Comparison of ENCODE assay signal across 8 cellular contexts in genomic region chr12:2395352-2395977, GRCh38.
A peak's percentile ranks its signal among the peaks of the same experiment; 100 is the strongest.
DNase-seq lines count a peak whose midpoint lies in the region; ATAC-seq and TF ChIP-seq lines count a peak whose summit lies in the region.

No MANE protein-coding gene starts in this region.

- H3K27ac Mint-ChIP-seq in Calu3 (ENCODE audit: unreplicated experiment): no peak overlapping the region

- H3K4me1 Mint-ChIP-seq in Calu3 (ENCODE audit: low read depth, unreplicated experiment): no peaks in the 10 kb centered on the region

- H3K9me3 ChIP-seq in transverse colon: no peaks in the 10 kb centered on the region

- no peak for TF ChIP-seq POLR2A in transverse colon (IDR thresholded peaks at IDR 0.05)

- TF ChIP-seq EP300 in transverse colon (IDR thresholded peaks at IDR 0.05; ENCODE audit: low read depth): no peak

- H3K4me3 Mint-ChIP-seq in Calu3 (ENCODE audit: low read depth, unreplicated experiment): no peak overlapping the region

- H3K27me3 ChIP-seq in transverse colon: no peaks in the 10 kb centered on the region

- peaks cover 3 to 24% (median 5%) of the 10 kb centered on the region in 4 donors for H3K4me1 ChIP-seq in transverse colon

- no TSS peak for BruUV-seq in Calu3 (replicated peaks; lab: Mats Ljungman, UMichigan)

- CTCF ChIA-PET in Calu3 (lab: Charles Lee): interaction anchor here (1.0 to 1.2 kb wide), 2 partner anchors 13 kb away, joined by 3 read pairs; no protein-coding TSS in a partner anchor

- H3K36me3 Mint-ChIP-seq in Calu3 (ENCODE audit: insufficient read depth, unreplicated experiment): no peaks in the 10 kb centered on the region

- H3K27ac ChIP-seq in coronary artery (peak overlapping the region in 1 of 2 donors; percentile 75), transverse colon (peak overlapping the region; percentile 42 to 70 (median 68))

- peak; percentile 69 for DNase-seq in Calu3
- DNase-seq in HFF-Myc (ENCODE audit: extremely low read depth, low read depth): no peak
- DNase-seq in T follicular helper cell (ENCODE audit: low read depth): peak; percentile 4
- DNase-seq in coronary artery (ENCODE audit: low spot score): no peak
- DNase-seq in medulla oblongata (ENCODE audit: extremely low spot score): peak; percentile 17
- peak; percentile 47 for DNase-seq in transverse colon
- DNase-seq in COR-L47 (lab: John Stamatoyannopoulos, UW): no peak

- no peaks in the 10 kb centered on the region for H3K9me3 Mint-ChIP-seq in Calu3 (ENCODE audit: low read depth, unreplicated experiment)

- no peak overlapping the region for H3K4me3 ChIP-seq in HFF-Myc (replicated peaks; ENCODE audit: low read depth, low read length)
- H3K4me3 ChIP-seq in coronary artery: no peak overlapping the region
- H3K4me3 ChIP-seq in transverse colon: no peak overlapping the region

- intact Hi-C loops in Calu3 (cut with micrococcal nuclease; ENCODE audit: unreplicated experiment): no loop called here
- intact Hi-C loops in transverse colon (cut with DNase I; ENCODE audit: low total_unique reads): no loop called here

- WGBS in transverse colon (ENCODE audit: low coverage in 1 of 2), 2 donors: 57 to 90% methylated on average over 2 to 8 of the region's 8 CpGs

- no peaks in the 10 kb centered on the region for H3K36me3 ChIP-seq in transverse colon

- no peak for ATAC-seq in HG03442 (IDR thresholded peaks at IDR 0.05; ENCODE audit: unreplicated experiment)

- H3K27me3 Mint-ChIP-seq in Calu3 (ENCODE audit: unreplicated experiment): peaks cover 30% of the 10 kb centered on the region

- in situ Hi-C loops in transverse colon (cut with MboI; ENCODE audit: low pct_ligation_motif_present in 1 of 4, low pct_unique_long_range_greater_than_20kb in 1 of 4, low sequenced_read_pairs in 3 of 4): loop anchor here in 2 of 4 donors (10.0 to 25.0 kb wide), 2 partner anchors 179 to 333 kb away; partner anchors contain the start of gene CACNA1C (in 1 of the 2)

- peak; percentile 84 for TF ChIP-seq CTCF in Calu3 (IDR thresholded peaks at IDR 0.05; ENCODE audit: unreplicated experiment)
- peak; percentile 92 for TF ChIP-seq CTCF in HFF-Myc (IDR thresholded peaks at IDR 0.05; ENCODE audit: low read depth, low read length, missing control alignments)
- TF ChIP-seq CTCF in coronary artery (IDR thresholded peaks at IDR 0.05): peak; percentile 65
- peak; percentile 68 to 88 (median 81) for TF ChIP-seq CTCF in transverse colon (IDR thresholded peaks at IDR 0.05)

Comparison
In these comparisons a context has a peak if more than half of its experiments do, and no peak if none do; other contexts are left out.
1. DNase-seq: peak in Calu3 (single experiment), T follicular helper cell (single experiment), medulla oblongata (single experiment) and transverse colon (single experiment); none in HFF-Myc (single experiment), coronary artery (single experiment) and COR-L47 (single experiment).
2. Peak in every context shown above with its lines, with median percentiles within 50 percentile points of each other: CTCF ChIP-seq.